In the genomic region with DNA sequence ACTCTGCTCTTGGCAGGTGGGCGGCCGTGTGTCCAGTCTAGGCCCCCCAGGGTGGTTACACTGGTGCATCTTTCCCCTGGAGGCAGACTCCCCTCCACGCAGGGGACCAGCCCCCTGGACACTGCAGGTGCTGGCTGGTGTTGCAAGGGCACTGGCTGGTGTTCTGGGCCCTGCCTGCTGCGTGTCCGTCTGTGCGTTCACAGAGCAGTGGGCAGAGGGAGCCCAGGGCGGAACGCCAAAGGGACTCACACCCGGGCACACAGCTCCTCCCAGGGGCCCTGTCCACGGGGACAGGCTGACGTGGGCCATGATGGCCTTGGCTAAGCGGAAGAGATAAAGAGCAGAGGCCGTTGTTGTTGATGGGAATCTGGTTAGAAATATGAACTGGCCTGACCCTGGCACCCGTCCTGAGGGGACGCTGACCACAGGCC, we compare ENCODE assay signal across 21 cellular contexts. TPM values are rescaled to one million over a fixed set of nuclear protein-coding genes. Genes with fewer than 3 reads are reported as not detected.
DNase-seq lines count a peak whose midpoint lies in the region; ATAC-seq and TF ChIP-seq lines count a peak whose summit lies in the region.
"Had no signal": no experiment of that assay in that cellular context is flagged by ENCODE, and none has a peak within 500 bp of the region (broad histone marks: within the 10 kb centered on the region; RNA-seq: fewer than 3 reads in every experiment).

No MANE protein-coding gene starts in this region.

- peaks cover 49% of the 10 kb centered on the region for H3K4me1 Mint-ChIP-seq in activated CD4-positive, alpha-beta T cell treated with anti-CD3 and anti-CD28 coated beads, Interleukin-2, amount 10 ng/mL, durations not matched to agents 7 days and 5 days
- peaks cover 4 to 70% (median 17%) of the 10 kb centered on the region in 4 donors for H3K4me1 Mint-ChIP-seq in CD4-positive, CD25-positive, alpha-beta regulatory T cell
- H3K4me1 Mint-ChIP-seq in activated CD8-positive, alpha-beta T cell treated with anti-CD3 and anti-CD28 coated beads for 36 hours (ENCODE audit: low read depth), result peaks cover 26% of the 10 kb centered on the region
- H3K4me1 Mint-ChIP-seq in naive thymus-derived CD4-positive, alpha-beta T cell, result peaks cover 17 to 88% (median 58%) of the 10 kb centered on the region in 7 donors
- H3K4me1 Mint-ChIP-seq: mesothelial cell of epicardium had no signal

- H3K27me3 ChIP-seq in CD4-positive, CD25-positive, alpha-beta regulatory T cell (ENCODE audit: control insufficient read depth, insufficient read depth, low read length), result no peaks in the 10 kb centered on the region
- no peaks in the 10 kb centered on the region for H3K27me3 ChIP-seq in naive thymus-derived CD4-positive, alpha-beta T cell (ENCODE audit: control insufficient read depth in 2 of 2, insufficient read depth in 2 of 2, low read length in 2 of 2)
- H3K27me3 ChIP-seq in WERI-Rb-1 (ENCODE audit: insufficient read depth, low read depth, severe bottlenecking), result no peaks in the 10 kb centered on the region
- H3K27me3 ChIP-seq: brain microvascular endothelial cell, neural progenitor cell had no signal

- no peaks in the 10 kb centered on the region for H3K27me3 Mint-ChIP-seq in activated CD4-positive, alpha-beta T cell treated with anti-CD3 and anti-CD28 coated beads, Interleukin-2, amount 10 ng/mL, durations not matched to agents 7 days and 5 days
- no peaks in the 10 kb centered on the region for H3K27me3 Mint-ChIP-seq in CD4-positive, CD25-positive, alpha-beta regulatory T cell
- no peaks in the 10 kb centered on the region for H3K27me3 Mint-ChIP-seq in activated CD8-positive, alpha-beta T cell treated with anti-CD3 and anti-CD28 coated beads for 36 hours
- no peaks in the 10 kb centered on the region for H3K27me3 Mint-ChIP-seq in naive thymus-derived CD4-positive, alpha-beta T cell
- H3K27me3 Mint-ChIP-seq: activated naive CD4-positive, alpha-beta T cell treated with anti-CD3 and anti-CD28 coated beads, Interleukin-2, amount 50 U/mL, for 24 hours had no signal

- TF ChIP-seq CTCF in activated CD8-positive, alpha-beta T cell treated with anti-CD3 and anti-CD28 coated beads for 36 hours (IDR thresholded peaks at IDR 0.05), result no peak
- no peak for TF ChIP-seq CTCF in WERI-Rb-1 (IDR thresholded peaks at IDR 0.05; ENCODE audit: low read depth, low read length)

- CTCF ChIA-PET in activated CD4-positive, alpha-beta T cell treated with anti-CD3 and anti-CD28 coated beads, Interleukin-2, amount 10 ng/mL, durations not matched to agents 7 days and 5 days (lab: Charles Lee), result interaction anchor here (0.6 to 1.3 kb wide), 3 partner anchors 17 to 325 kb away, joined by 3 to 4 read pairs (median 3); no protein-coding TSS in a partner anchor
- CTCF ChIA-PET in activated CD8-positive, alpha-beta T cell treated with anti-CD3 and anti-CD28 coated beads for 36 hours (lab: Charles Lee), result no interaction called here
- CTCF ChIA-PET in naive thymus-derived CD4-positive, alpha-beta T cell (lab: Charles Lee), result no interaction called here

- no peak overlapping the region for H3K4me3 Mint-ChIP-seq in activated CD4-positive, alpha-beta T cell treated with anti-CD3 and anti-CD28 coated beads, Interleukin-2, amount 10 ng/mL, durations not matched to agents 7 days and 5 days
- H3K4me3 Mint-ChIP-seq in CD4-positive, CD25-positive, alpha-beta regulatory T cell, result no peak overlapping the region
- no peak overlapping the region for H3K4me3 Mint-ChIP-seq in activated CD8-positive, alpha-beta T cell treated with anti-CD3 and anti-CD28 coated beads for 36 hours
- peak overlapping the region in 2 of 10 donors; percentile 21 to 33 for H3K4me3 Mint-ChIP-seq in naive thymus-derived CD4-positive, alpha-beta T cell
- H3K4me3 Mint-ChIP-seq: activated naive CD4-positive, alpha-beta T cell treated with anti-CD3 and anti-CD28 coated beads, Interleukin-2, amount 50 U/mL, for 24 hours; HFFc6; mesothelial cell of epicardium; neural progenitor cell had no signal

- H3K36me3 Mint-ChIP-seq in activated CD4-positive, alpha-beta T cell treated with anti-CD3 and anti-CD28 coated beads, Interleukin-2, amount 10 ng/mL, durations not matched to agents 7 days and 5 days (ENCODE audit: low read depth), result peaks cover 69% of the 10 kb centered on the region
- H3K36me3 Mint-ChIP-seq in CD4-positive, CD25-positive, alpha-beta regulatory T cell, result peaks cover 21% of the 10 kb centered on the region
- peaks cover 31% of the 10 kb centered on the region for H3K36me3 Mint-ChIP-seq in activated CD8-positive, alpha-beta T cell treated with anti-CD3 and anti-CD28 coated beads for 36 hours (ENCODE audit: low read depth)
- peaks cover 3 to 35% (median 11%) of the 10 kb centered on the region in 5 donors for H3K36me3 Mint-ChIP-seq in naive thymus-derived CD4-positive, alpha-beta T cell

- POLR2A ChIA-PET in activated CD4-positive, alpha-beta T cell treated with anti-CD3 and anti-CD28 coated beads, Interleukin-2, amount 10 ng/mL, durations not matched to agents 7 days and 5 days (lab: Charles Lee), result no interaction called here
- POLR2A ChIA-PET in activated CD8-positive, alpha-beta T cell treated with anti-CD3 and anti-CD28 coated beads for 36 hours (lab: Charles Lee), result no interaction called here
- POLR2A ChIA-PET in naive thymus-derived CD4-positive, alpha-beta T cell (lab: Charles Lee), result interaction anchor here (1.5 to 2.2 kb wide), 2 partner anchors 21 to 25 kb away, joined by 3 to 7 read pairs; no protein-coding TSS in a partner anchor

- H3K9me3 ChIP-seq in CD4-positive, CD25-positive, alpha-beta regulatory T cell (ENCODE audit: control insufficient read depth in 2 of 2, low read length in 2 of 2), result no peaks in the 10 kb centered on the region
- H3K9me3 ChIP-seq in naive thymus-derived CD4-positive, alpha-beta T cell (ENCODE audit: control insufficient read depth in 2 of 3, low read length in 3 of 3), result no peaks in the 10 kb centered on the region
- no peaks in the 10 kb centered on the region for H3K9me3 ChIP-seq in WERI-Rb-1 (ENCODE audit: severe bottlenecking)

- intact Hi-C loops in activated CD8-positive, alpha-beta T cell treated with anti-CD3 and anti-CD28 coated beads for 36 hours (cut with micrococcal nuclease), result no loop called here
- intact Hi-C loops in naive thymus-derived CD4-positive, alpha-beta T cell (cut with micrococcal nuclease), result no loop called here

- H3K27ac Mint-ChIP-seq in activated CD4-positive, alpha-beta T cell treated with anti-CD3 and anti-CD28 coated beads, Interleukin-2, amount 10 ng/mL, durations not matched to agents 7 days and 5 days, result peak overlapping the region; percentile 57
- peak overlapping the region in 2 of 3 donors; percentile 65 to 91 for H3K27ac Mint-ChIP-seq in CD4-positive, CD25-positive, alpha-beta regulatory T cell
- peak overlapping the region; percentile 24 for H3K27ac Mint-ChIP-seq in activated CD8-positive, alpha-beta T cell treated with anti-CD3 and anti-CD28 coated beads for 36 hours
- peak overlapping the region in 5 of 9 donors; percentile 25 to 84 (median 67) for H3K27ac Mint-ChIP-seq in naive thymus-derived CD4-positive, alpha-beta T cell
- H3K27ac Mint-ChIP-seq: activated naive CD4-positive, alpha-beta T cell treated with anti-CD3 and anti-CD28 coated beads, Interleukin-2, amount 50 U/mL, for 24 hours; HFFc6; mesothelial cell of epicardium; neural progenitor cell had no signal

- no peaks in the 10 kb centered on the region for H3K9me3 Mint-ChIP-seq in activated CD4-positive, alpha-beta T cell treated with anti-CD3 and anti-CD28 coated beads, Interleukin-2, amount 10 ng/mL, durations not matched to agents 7 days and 5 days
- peaks cover 0 to 1% (median 0%) of the 10 kb centered on the region in 7 donors for H3K9me3 Mint-ChIP-seq in CD4-positive, CD25-positive, alpha-beta regulatory T cell
- H3K9me3 Mint-ChIP-seq in activated CD8-positive, alpha-beta T cell treated with anti-CD3 and anti-CD28 coated beads for 36 hours, result no peaks in the 10 kb centered on the region
- H3K9me3 Mint-ChIP-seq in naive thymus-derived CD4-positive, alpha-beta T cell, result peaks cover 0 to 4% (median 0%) of the 10 kb centered on the region in 11 donors
- H3K9me3 Mint-ChIP-seq: activated naive CD4-positive, alpha-beta T cell treated with anti-CD3 and anti-CD28 coated beads, Interleukin-2, amount 50 U/mL, for 24 hours had no signal

- H3K36me3 ChIP-seq in CD4-positive, CD25-positive, alpha-beta regulatory T cell (ENCODE audit: control insufficient read depth, insufficient read depth, low read length), result peaks cover 35% of the 10 kb centered on the region
- peaks cover 0 to 47% (median 0%) of the 10 kb centered on the region in 3 experiments for H3K36me3 ChIP-seq in naive thymus-derived CD4-positive, alpha-beta T cell (ENCODE audit: control insufficient read depth in 2 of 3, insufficient read depth in 3 of 3, low read length in 3 of 3)
- H3K36me3 ChIP-seq in WERI-Rb-1, result no peaks in the 10 kb centered on the region
- H3K36me3 ChIP-seq: neural progenitor cell had no signal

- peaks cover 30% of the 10 kb centered on the region for H3K4me1 ChIP-seq in CD4-positive, CD25-positive, alpha-beta regulatory T cell (ENCODE audit: control insufficient read depth, insufficient read depth, low read length, poor library complexity, severe bottlenecking)
- peaks cover 7 to 44% of the 10 kb centered on the region in 2 donors for H3K4me1 ChIP-seq in naive thymus-derived CD4-positive, alpha-beta T cell (ENCODE audit: control insufficient read depth in 2 of 2, insufficient read depth in 2 of 2, low read length in 2 of 2)
- H3K4me1 ChIP-seq: neural progenitor cell had no signal

- ATAC-seq in CD4-positive, CD25-positive, alpha-beta regulatory T cell (ENCODE audit: low read depth in 2 of 2), result no peak
- no peak for ATAC-seq in activated CD8-positive, alpha-beta T cell treated with anti-CD3 and anti-CD28 coated beads for 36 hours
- no peak for ATAC-seq in naive thymus-derived CD4-positive, alpha-beta T cell
- ATAC-seq in HG02642 (IDR thresholded peaks at IDR 0.05; ENCODE audit: poor library complexity, unreplicated experiment), result no peak

- DNase-seq in activated CD4-positive, alpha-beta T cell treated with anti-CD3 and anti-CD28 coated beads, Interleukin-2, amount 10 ng/mL, durations not matched to agents 7 days and 5 days, result no peak
- DNase-seq in activated CD4-positive, alpha-beta T cell treated with anti-CD3 and anti-CD28 coated beads for 4 hours, result no peak
- DNase-seq in CD4-positive, CD25-positive, alpha-beta regulatory T cell, result no peak
- no peak for DNase-seq in activated CD8-positive, alpha-beta T cell treated with anti-CD3 and anti-CD28 coated beads for 36 hours
- DNase-seq in naive thymus-derived CD4-positive, alpha-beta T cell, result no peak
- DNase-seq in WERI-Rb-1, result no peak
- no peak for DNase-seq in NCI-H510A (lab: John Stamatoyannopoulos, UW)
- DNase-seq: 8988T; activated CD4-positive, alpha-beta T cell treated with anti-CD3 and anti-CD28 coated beads for 48 hours; AML-193; brain microvascular endothelial cell; HFFc6; NCI-H1417 treated with DMSO at 0.1 percent for 48 hours; NCI-H510A treated with DMSO at 0.1 percent for 48 hours; stimulated activated CD4-positive, alpha-beta T cell treated with anti-CD3 and anti-CD28 coated beads, Interleukin-4, amount 100 ng/mL, for 4 hours had no signal

- no peak overlapping the region for H3K4me3 ChIP-seq in CD4-positive, CD25-positive, alpha-beta regulatory T cell (ENCODE audit: low read depth, low read length)
- H3K4me3 ChIP-seq in naive thymus-derived CD4-positive, alpha-beta T cell (ENCODE audit: low read length), result no peak overlapping the region
- H3K4me3 ChIP-seq in WERI-Rb-1 (ENCODE audit: low read depth, low read length), result no peak overlapping the region
- H3K4me3 ChIP-seq: coronary artery, neural progenitor cell had no signal

- no peak overlapping the region for H3K27ac ChIP-seq in CD4-positive, CD25-positive, alpha-beta regulatory T cell (ENCODE audit: insufficient read depth, low read length, poor library complexity, severe bottlenecking)
- no peak overlapping the region for H3K27ac ChIP-seq in naive thymus-derived CD4-positive, alpha-beta T cell (ENCODE audit: low read depth, low read length)
- H3K27ac ChIP-seq in WERI-Rb-1, result no peak overlapping the region
- H3K27ac ChIP-seq: brain microvascular endothelial cell, coronary artery, neural progenitor cell, RWPE1 had no signal

RNA-seq across cellular contexts. Expression of a gene that starts 27.3 kb away (rescaled TPM):
- 10 to 100 TPM; 57.3 to 62.0 TPM for total RNA-seq in activated CD4-positive, alpha-beta T cell treated with anti-CD3 and anti-CD28 coated beads, Interleukin-2, amount 10 ng/mL, durations not matched to agents 7 days and 5 days
- total RNA-seq in CD4-positive, CD25-positive, alpha-beta regulatory T cell, result 56.3 TPM
- polyA plus RNA-seq in CD4-positive, CD25-positive, alpha-beta regulatory T cell, result 10 to 100 TPM; 24.1 to 32.8 (median 27.8) TPM
- 10 to 100 TPM; 44.6 to 45.9 TPM for total RNA-seq in activated CD8-positive, alpha-beta T cell treated with anti-CD3 and anti-CD28 coated beads for 36 hours
- total RNA-seq in naive thymus-derived CD4-positive, alpha-beta T cell, result 10 to 100 TPM; 61.9 to 84.1 (median 74.3) TPM
- 10 to 100 TPM; 26.2 to 45.7 TPM for polyA plus RNA-seq in naive thymus-derived CD4-positive, alpha-beta T cell

RNA-seq across cellular contexts. Expression of a gene that starts 50.6 kb away (rescaled TPM):
- not detected for total RNA-seq in activated CD4-positive, alpha-beta T cell treated with anti-CD3 and anti-CD28 coated beads, Interleukin-2, amount 10 ng/mL, durations not matched to agents 7 days and 5 days
- 0.17 TPM for total RNA-seq in CD4-positive, CD25-positive, alpha-beta regulatory T cell
- not detected for polyA plus RNA-seq in CD4-positive, CD25-positive, alpha-beta regulatory T cell
- not detected for total RNA-seq in activated CD8-positive, alpha-beta T cell treated with anti-CD3 and anti-CD28 coated beads for 36 hours
- total RNA-seq in naive thymus-derived CD4-positive, alpha-beta T cell, result not detected
- polyA plus RNA-seq in naive thymus-derived CD4-positive, alpha-beta T cell, result not detected

Comparison
In these comparisons a context has a peak if more than half of its experiments do, and no peak if none do; other contexts are left out.
1. H3K27ac Mint-ChIP-seq: peak in every context shown above with its lines; median percentile 78 in CD4-positive, CD25-positive, alpha-beta regulatory T cell; 67 in naive thymus-derived CD4-positive, alpha-beta T cell; 57 in activated CD4-positive, alpha-beta T cell treated with anti-CD3 and anti-CD28 coated beads, Interleukin-2, amount 10 ng/mL, durations not matched to agents 7 days and 5 days; 24 in activated CD8-positive, alpha-beta T cell treated with anti-CD3 and anti-CD28 coated beads for 36 hours.